Comparison of ENCODE assay signal across 30 cellular contexts in the genomic region with DNA sequence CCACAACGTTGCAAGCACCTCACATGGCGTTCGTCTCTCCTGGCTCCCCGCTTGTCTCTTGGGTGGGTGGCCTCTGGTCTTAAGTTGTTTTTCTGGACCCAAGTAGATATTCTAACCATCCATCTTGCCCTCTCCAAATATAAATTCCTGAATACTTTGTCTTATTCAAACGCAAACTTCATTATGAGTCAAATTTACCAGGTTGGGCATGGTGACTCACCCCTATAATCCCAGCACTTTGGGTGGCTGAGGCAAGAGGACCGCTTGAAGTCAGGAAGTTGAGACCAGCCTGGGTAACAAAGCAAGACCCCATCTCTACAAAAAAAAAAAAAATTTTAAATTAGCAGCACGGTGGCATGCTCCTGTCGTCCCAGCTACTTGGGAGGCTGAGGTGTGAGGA. TPM values are rescaled to one million over a fixed set of nuclear protein-coding genes. Genes with fewer than 3 reads are reported as not detected.
"Had no signal": no experiment of that assay in that cellular context is flagged by ENCODE, and none has a peak within 500 bp of the region (broad histone marks: within the 10 kb centered on the region; RNA-seq: fewer than 3 reads in every experiment).

No MANE protein-coding gene starts in this region.

- H3K9me3 ChIP-seq: SJCRH30 had no signal

- FAIRE-seq: RCC 7860 had no signal

- DNase-seq: activated CD4-positive, alpha-beta T cell treated with anti-CD3 and anti-CD28 coated beads, Interleukin-2, amount 10 ng/mL, durations not matched to agents 24 days and 14 days; activated CD4-positive, alpha-beta T cell treated with anti-CD3 and anti-CD28 coated beads, Interleukin-2, amount 50 U/mL, for 4 hours; activated effector memory CD4-positive, alpha-beta T cell treated with anti-CD3 and anti-CD28 coated beads, Interleukin-2, amount 50 U/mL, for 16 hours; activated naive CD4-positive, alpha-beta T cell; activated naive CD4-positive, alpha-beta T cell treated with anti-CD3 and anti-CD28 coated beads, Interleukin-2, amount 50 U/mL, for 16 hours; activated naive CD8-positive, alpha-beta T cell treated with anti-CD3 and anti-CD28 coated beads for 36 hours; activated T-cell treated with anti-CD3 and anti-CD28 coated beads, Interleukin-2, amount 50 U/mL, for 1 hour; activated T-cell treated with anti-CD3 and anti-CD28 coated beads, Interleukin-2, amount 50 U/mL, for 72 hours; amniotic stem cell; aorta; caudate nucleus; cerebellar nuclear complex; cortex of kidney; NCI-H1092; NCI-H1436 treated with DMSO at 0.1 percent for 48 hours; NCI-H1694 treated with DMSO at 0.1 percent for 48 hours; NCI-H2029; NCI-H345; NCI-H526; NCI-H748 treated with DMSO at 0.1 percent for 48 hours; NK-92 treated with Interleukin-12 subunit alpha and Interleukin-12 subunit beta, amount 100 ng/mL, for 24 hours; PC-9; SHP77; SJCRH30; T-helper 9 cell had no signal

- H3K4me3 Mint-ChIP-seq: activated CD4-positive, alpha-beta T cell treated with anti-CD3 and anti-CD28 coated beads, Interleukin-2, amount 10 ng/mL, durations not matched to agents 24 days and 14 days; activated naive CD8-positive, alpha-beta T cell treated with anti-CD3 and anti-CD28 coated beads for 36 hours; activated T-cell treated with anti-CD3 and anti-CD28 coated beads, Interleukin-2, amount 50 U/mL, for 72 hours; activated T-helper 17 cell treated with anti-CD3 and anti-CD28 coated beads, Interleukin-2, amount 50 U/mL, for 72 hours; T-helper 1 cell treated with Interleukin-12 subunit alpha and Interleukin-12 subunit beta and Interleukin-4 antibody, amounts not matched to agents 30 μg/mL and 1 μg/mL, for 36 hours had no signal

- H3K36me3 ChIP-seq: SJCRH30 had no signal

- H3K4me3 ChIP-seq: PC-9, SJCRH30, SK-N-MC had no signal

- ATAC-seq: activated T-cell treated with anti-CD3 and anti-CD28 coated beads, Interleukin-2, amount 50 U/mL, for 72 hours; activated T-helper 17 cell treated with anti-CD3 and anti-CD28 coated beads, Interleukin-2, amount 50 U/mL, for 72 hours had no signal

- H3K4me2 ChIP-seq: KMS-11, PC-9 had no signal

- H3K27ac Mint-ChIP-seq: activated CD4-positive, alpha-beta T cell treated with anti-CD3 and anti-CD28 coated beads, Interleukin-2, amount 10 ng/mL, durations not matched to agents 24 days and 14 days; activated naive CD8-positive, alpha-beta T cell treated with anti-CD3 and anti-CD28 coated beads for 36 hours; activated T-cell treated with anti-CD3 and anti-CD28 coated beads, Interleukin-2, amount 50 U/mL, for 72 hours; activated T-helper 17 cell treated with anti-CD3 and anti-CD28 coated beads, Interleukin-2, amount 50 U/mL, for 72 hours; T-helper 1 cell treated with Interleukin-12 subunit alpha and Interleukin-12 subunit beta and Interleukin-4 antibody, amounts not matched to agents 30 μg/mL and 1 μg/mL, for 36 hours had no signal

- H3K9ac ChIP-seq: KMS-11 had no signal

- H3K27ac ChIP-seq: KMS-11, PC-9, SJCRH30, SK-N-MC had no signal

- H3K9me3 Mint-ChIP-seq: activated CD4-positive, alpha-beta T cell treated with anti-CD3 and anti-CD28 coated beads, Interleukin-2, amount 10 ng/mL, durations not matched to agents 24 days and 14 days; activated naive CD8-positive, alpha-beta T cell treated with anti-CD3 and anti-CD28 coated beads for 36 hours; activated T-cell treated with anti-CD3 and anti-CD28 coated beads, Interleukin-2, amount 50 U/mL, for 72 hours; activated T-helper 17 cell treated with anti-CD3 and anti-CD28 coated beads, Interleukin-2, amount 50 U/mL, for 72 hours; T-helper 1 cell treated with Interleukin-12 subunit alpha and Interleukin-12 subunit beta and Interleukin-4 antibody, amounts not matched to agents 30 μg/mL and 1 μg/mL, for 36 hours had no signal

- H3K4me1 ChIP-seq: SJCRH30 had no signal

- H2AFZ ChIP-seq: PC-9 had no signal

- H3K36me3 Mint-ChIP-seq: activated naive CD8-positive, alpha-beta T cell treated with anti-CD3 and anti-CD28 coated beads for 36 hours had no signal

RNA-seq across cellular contexts. Expression of a gene that starts 5.1 kb away (rescaled TPM):
- total RNA-seq: PC-9, SJCRH30 had no signal
